In the genomic region with DNA sequence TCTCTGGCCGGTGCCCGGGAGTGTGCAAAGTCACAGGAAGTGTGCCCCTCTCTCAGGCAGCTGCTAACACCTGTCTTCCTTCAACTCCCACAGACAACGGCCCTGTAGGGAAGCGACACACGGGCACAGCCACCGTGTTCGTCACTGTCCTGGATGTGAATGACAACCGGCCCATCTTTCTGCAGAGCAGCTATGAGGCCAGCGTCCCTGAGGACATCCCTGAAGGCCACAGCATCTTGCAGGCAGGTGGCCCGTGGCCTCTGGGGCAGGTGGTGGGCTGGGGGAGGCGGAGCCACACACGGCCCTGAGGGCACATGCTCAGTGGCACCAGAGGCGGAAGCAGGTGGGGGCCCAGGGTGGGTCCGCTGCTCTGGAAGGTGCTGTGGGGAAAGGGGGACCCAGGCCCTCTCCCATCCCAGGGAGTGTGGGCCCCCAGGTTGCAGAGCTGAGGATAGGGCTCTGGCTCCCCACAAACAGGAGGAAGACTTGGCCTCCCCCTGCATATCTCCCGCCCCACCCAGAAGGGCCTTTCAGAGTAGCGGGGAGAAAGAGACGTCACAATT, we compare ENCODE assay signal across 10 cellular contexts. TPM values are rescaled to one million over a fixed set of nuclear protein-coding genes. Genes with fewer than 3 reads are reported as not detected.
DNase-seq lines count a peak whose midpoint lies in the region; ATAC-seq and TF ChIP-seq lines count a peak whose summit lies in the region.
"Had no signal": no experiment of that assay in that cellular context is flagged by ENCODE, and none has a peak within 500 bp of the region (broad histone marks: within the 10 kb centered on the region; RNA-seq: fewer than 3 reads in every experiment).

No MANE protein-coding gene starts in this region.

- peak; percentile 56 for ATAC-seq in CD8-positive, alpha-beta T cell
- ATAC-seq in activated B cell treated with CpG ODN at 0.5 μM for 24 hours (ENCODE audit: low read depth): no peak

- no peaks in the 10 kb centered on the region for H3K9me3 ChIP-seq in CD8-positive, alpha-beta T cell (ENCODE audit: low read length)
- H3K9me3 ChIP-seq in esophagus squamous epithelium (no peaks in the 10 kb centered on the region), skeletal muscle satellite cell (replicated peaks; ENCODE audit: low read length) (no peaks in the 10 kb centered on the region), PC-9 (ENCODE audit: insufficient read depth, low read depth) (no peaks in the 10 kb centered on the region)

- CTCF ChIA-PET in CD8-positive, alpha-beta T cell (lab: Charles Lee): interaction anchor here (1.1 to 20.4 kb wide), 6 partner anchors 14 to 56 kb away, joined by 3 to 242 read pairs (median 28); partner anchors contain the start of gene VSIR
- CTCF ChIA-PET in activated B cell treated with CpG ODN at 0.5 μM for 24 hours (lab: Charles Lee): interaction anchor here (1.3 to 3.4 kb wide), 3 partner anchors 14 to 184 kb away, joined by 3 to 11 read pairs (median 4); no protein-coding TSS in a partner anchor
- CTCF ChIA-PET in PC-9 (lab: Charles Lee): interaction anchor here (0.6 to 1.3 kb wide), 2 partner anchors 15 to 262 kb away, joined by 3 read pairs; no protein-coding TSS in a partner anchor

- TF ChIP-seq CTCF in CD8-positive, alpha-beta T cell (IDR thresholded peaks at IDR 0.05): no peak
- TF ChIP-seq CTCF in activated B cell treated with CpG ODN at 0.5 μM for 24 hours (IDR thresholded peaks at IDR 0.05) (no peak), esophagus squamous epithelium (IDR thresholded peaks at IDR 0.05) (no peak), PC-9 (conservative IDR thresholded peaks at IDR 0.05) (no peak)

- no peak for TF ChIP-seq POLR2A in esophagus squamous epithelium (IDR thresholded peaks at IDR 0.05)

- H3K27me3 Mint-ChIP-seq in CD8-positive, alpha-beta T cell (ENCODE audit: low read depth): no peaks in the 10 kb centered on the region
- H3K27me3 Mint-ChIP-seq in activated B cell treated with CpG ODN at 0.5 μM for 24 hours: no peaks in the 10 kb centered on the region

- H3K27ac ChIP-seq in CD8-positive, alpha-beta T cell (ENCODE audit: low read depth, low read length): peak overlapping the region; percentile 77
- peak overlapping the region; percentile 87 to 98 (median 94) for H3K27ac ChIP-seq in esophagus squamous epithelium
- H3K27ac ChIP-seq in PC-9: no peak overlapping the region

- peaks cover 72% of the 10 kb centered on the region for H3K4me1 ChIP-seq in CD8-positive, alpha-beta T cell (ENCODE audit: insufficient read depth, low read length)
- H3K4me1 ChIP-seq in esophagus squamous epithelium (peaks cover 38 to 67% (median 57%) of the 10 kb centered on the region in 3 donors), skeletal muscle satellite cell (ENCODE audit: control insufficient read depth, insufficient read depth, low read length) (peaks cover 23% of the 10 kb centered on the region), PC-9 (replicated peaks; ENCODE audit: insufficient read depth) (peaks cover 20% of the 10 kb centered on the region)

- H4K20me1 ChIP-seq in PC-9 (ENCODE audit: insufficient read depth): no peaks in the 10 kb centered on the region

- peaks cover 6% of the 10 kb centered on the region; the same call in 1 of the 2 replicates for H3F3A ChIP-seq in PC-9 (ENCODE audit: insufficient read depth, low read depth)

- H3K4me3 ChIP-seq in CD8-positive, alpha-beta T cell (ENCODE audit: low read depth, low read length): peak overlapping the region; percentile 24
- no peak overlapping the region for H3K4me3 ChIP-seq in esophagus squamous epithelium
- no peak overlapping the region for H3K4me3 ChIP-seq in skeletal muscle satellite cell (ENCODE audit: low read length)
- H3K4me3 ChIP-seq in PC-9: no peak overlapping the region

- POLR2A ChIA-PET in CD8-positive, alpha-beta T cell (lab: Charles Lee): interaction anchor here (0.7 to 3.2 kb wide), 12 partner anchors 11 to 61 kb away, joined by 3 to 25 read pairs (median 5); partner anchors contain the start of gene VSIR
- POLR2A ChIA-PET in activated B cell treated with CpG ODN at 0.5 μM for 24 hours (lab: Charles Lee): no interaction called here
- POLR2A ChIA-PET in PC-9 (lab: Charles Lee; ENCODE audit: unreplicated experiment): no interaction called here

- 50 to 70% methylated on average over 2 to 4 of the region's 17 CpGs for WGBS in esophagus squamous epithelium, 2 donors

- BruUV-seq in PC-9 (replicated peaks; lab: Mats Ljungman, UMichigan): no TSS peak

- H3K4me2 ChIP-seq in skeletal muscle satellite cell (ENCODE audit: low read length) (peak overlapping the region; percentile 73), PC-9 (no peak overlapping the region)

- no peaks in the 10 kb centered on the region for H3K79me2 ChIP-seq in PC-9 (ENCODE audit: low read depth)

- no peaks in the 10 kb centered on the region for H3K9me2 ChIP-seq in PC-9 (ENCODE audit: insufficient read depth)

- H3K9me3 Mint-ChIP-seq in CD8-positive, alpha-beta T cell: no peaks in the 10 kb centered on the region
- H3K9me3 Mint-ChIP-seq in activated B cell treated with CpG ODN at 0.5 μM for 24 hours: no peaks in the 10 kb centered on the region

- no peaks in the 10 kb centered on the region for H3K27me3 ChIP-seq in CD8-positive, alpha-beta T cell (ENCODE audit: insufficient read depth, low read length)
- no peaks in the 10 kb centered on the region for H3K27me3 ChIP-seq in esophagus squamous epithelium
- peaks cover 10% of the 10 kb centered on the region for H3K27me3 ChIP-seq in skeletal muscle satellite cell (ENCODE audit: control insufficient read depth, insufficient read depth, low read length)
- H3K27me3 ChIP-seq in PC-9 (ENCODE audit: insufficient read depth, low read depth): no peaks in the 10 kb centered on the region

- no peaks in the 10 kb centered on the region for H3K36me3 Mint-ChIP-seq in CD8-positive, alpha-beta T cell
- no peaks in the 10 kb centered on the region for H3K36me3 Mint-ChIP-seq in activated B cell treated with CpG ODN at 0.5 μM for 24 hours (ENCODE audit: low read depth)

- H2AFZ ChIP-seq in PC-9: no peak overlapping the region

- H3K4me1 Mint-ChIP-seq in CD8-positive, alpha-beta T cell (ENCODE audit: low read depth): peaks cover 77% of the 10 kb centered on the region
- H3K4me1 Mint-ChIP-seq in activated B cell treated with CpG ODN at 0.5 μM for 24 hours: peaks cover 43% of the 10 kb centered on the region

- intact Hi-C loops in CD8-positive, alpha-beta T cell (cut with DNase I, micrococcal nuclease): loop anchor here (1.0 to 5.0 kb wide), 4 partner anchors 14 to 61 kb away; partner anchors contain the start of gene VSIR (in 2 of the 2)
- intact Hi-C loops in activated B cell treated with CpG ODN at 0.5 μM for 24 hours (cut with micrococcal nuclease): loop anchor here (2.0 to 5.0 kb wide), 2 partner anchors 14 to 60 kb away; partner anchors contain the start of gene VSIR
- intact Hi-C loops in esophagus squamous epithelium (cut with DNase I): loop anchor here (5.0 to 10.0 kb wide), 2 partner anchors 60 to 182 kb away; partner anchors contain the start of gene VSIR
- intact Hi-C loops in PC-9 (cut with micrococcal nuclease; ENCODE audit: unreplicated experiment): loop anchor here (1.0 to 5.0 kb wide), 2 partner anchors 55 to 100 kb away; no protein-coding TSS in a partner anchor

- H3K4me3 Mint-ChIP-seq in CD8-positive, alpha-beta T cell: peak overlapping the region; percentile 81
- no peak overlapping the region for H3K4me3 Mint-ChIP-seq in activated B cell treated with CpG ODN at 0.5 μM for 24 hours

- H3K9ac ChIP-seq in skeletal muscle satellite cell (ENCODE audit: low read depth, low read length): peak overlapping the region; percentile 79

- H3K36me3 ChIP-seq in CD8-positive, alpha-beta T cell (ENCODE audit: insufficient read depth, low read length): no peaks in the 10 kb centered on the region
- H3K36me3 ChIP-seq in esophagus squamous epithelium (no peaks in the 10 kb centered on the region), skeletal muscle satellite cell (ENCODE audit: insufficient read depth, low read length) (no peaks in the 10 kb centered on the region), PC-9 (ENCODE audit: low read depth) (no peaks in the 10 kb centered on the region)

- peak overlapping the region; percentile 98 for H3K27ac Mint-ChIP-seq in CD8-positive, alpha-beta T cell
- H3K27ac Mint-ChIP-seq in activated B cell treated with CpG ODN at 0.5 μM for 24 hours: peak overlapping the region; percentile 50

- DNase-seq in CD8-positive, alpha-beta T cell: peak in 3 of 7 experiments; percentile 18 to 74 (median 27)
- DNase-seq in activated B cell treated with CpG ODN at 0.5 μM for 24 hours (no peak), esophagus squamous epithelium (lab: John Stamatoyannopoulos, UW) (no peak), PC-9 (no peak), middle frontal gyrus (ENCODE audit: extremely low spot score, low spot score) (no peak), putamen (ENCODE audit: low spot score) (no peak), T-helper 9 cell (no peak)
- DNase-seq: NCI-H510A treated with DMSO at 0.1 percent for 48 hours had no signal

RNA-seq across cellular contexts. Expression of gene C10orf105, which starts 6.9 kb away (rescaled TPM):
- total RNA-seq in CD8-positive, alpha-beta T cell: under 1 TPM; 0.14 to 0.33 TPM
- total RNA-seq in activated B cell treated with CpG ODN at 0.5 μM for 24 hours: not detected in 2 replicates
- total RNA-seq in esophagus squamous epithelium: under 1 TPM in 2 of 4 donors, not detected in 2; under 0.01 to 0.15 TPM
- not detected in 2 replicates for total RNA-seq in skeletal muscle satellite cell (2012; rRNA removed)
- total RNA-seq in PC-9 (2021): not detected in 2 replicates
- total RNA-seq: G401 had no signal
